In genomic region chr1:9597361-9598315, GRCh38 we compare ENCODE assay signal across 14 cellular contexts. TPM values are rescaled to one million over a fixed set of nuclear protein-coding genes. Genes with fewer than 3 reads are reported as not detected.
A peak's percentile ranks its signal among the peaks of the same experiment; 100 is the strongest.
DNase-seq lines count a peak whose midpoint lies in the region; ATAC-seq and TF ChIP-seq lines count a peak whose summit lies in the region.
"Had no signal": no experiment of that assay in that cellular context is flagged by ENCODE, and none has a peak within 500 bp of the region (broad histone marks: within the 10 kb centered on the region; RNA-seq: fewer than 3 reads in every experiment).

No MANE protein-coding gene starts in this region.

- H2BK5ac ChIP-seq in neuronal stem cell (ENCODE audit: low read length) = no peak overlapping the region

- no peak overlapping the region for H2BK15ac ChIP-seq in neuronal stem cell (ENCODE audit: low read length)

- H2AK5ac ChIP-seq in neuronal stem cell (ENCODE audit: low read depth, low read length) = no peak overlapping the region

- no peaks in the 10 kb centered on the region for H3K36me3 Mint-ChIP-seq in natural killer cell treated with Interleukin-12 subunit alpha and Interleukin-12 subunit beta and Interleukin-15 and Interleukin-18, amount 100 ng/mL, for 72 hours
- H3K36me3 Mint-ChIP-seq in natural killer cell = no peaks in the 10 kb centered on the region

- no peaks in the 10 kb centered on the region for H3K9me3 Mint-ChIP-seq in natural killer cell treated with Interleukin-12 subunit alpha and Interleukin-12 subunit beta and Interleukin-15 and Interleukin-18, amount 100 ng/mL, for 72 hours
- H3K9me3 Mint-ChIP-seq in natural killer cell = no peaks in the 10 kb centered on the region
- H3K9me3 Mint-ChIP-seq: CD8-positive, alpha-beta memory T cell had no signal

- no peak for TF ChIP-seq CTCF in natural killer cell (IDR thresholded peaks at IDR 0.05)
- no peak for TF ChIP-seq CTCF in RWPE1 (conservative IDR thresholded peaks at IDR 0.05; ENCODE audit: low read depth)
- TF ChIP-seq CTCF in heart right ventricle (IDR thresholded peaks at IDR 0.05) = no peak
- TF ChIP-seq CTCF in coronary artery (IDR thresholded peaks at IDR 0.05) = no peak

- H3K4me3 Mint-ChIP-seq in natural killer cell treated with Interleukin-12 subunit alpha and Interleukin-12 subunit beta and Interleukin-15 and Interleukin-18, amount 100 ng/mL, for 72 hours = no peak overlapping the region
- H3K4me3 Mint-ChIP-seq in natural killer cell = no peak overlapping the region
- H3K4me3 Mint-ChIP-seq: B cell; CD8-positive, alpha-beta memory T cell had no signal

- no peaks in the 10 kb centered on the region for H3K9me3 ChIP-seq in neuronal stem cell (replicated peaks in 1 of 2; ENCODE audit: control insufficient read depth in 2 of 2, insufficient read depth in 1 of 2, low read depth in 1 of 2, low read length in 2 of 2)
- no peaks in the 10 kb centered on the region for H3K9me3 ChIP-seq in aorta (ENCODE audit: control insufficient read depth, low read length)
- H3K9me3 ChIP-seq in heart right ventricle = no peaks in the 10 kb centered on the region
- H3K9me3 ChIP-seq: Caco-2 had no signal

- H3K27ac ChIP-seq in RWPE1 = peak overlapping the region; percentile 83
- H3K27ac ChIP-seq in neuronal stem cell (replicated peaks; ENCODE audit: low read length) = no peak overlapping the region
- H3K27ac ChIP-seq in aorta (ENCODE audit: low read depth in 1 of 2, low read length in 2 of 2) = no peak overlapping the region
- H3K27ac ChIP-seq in heart right ventricle = no peak overlapping the region
- no peak overlapping the region for H3K27ac ChIP-seq in coronary artery
- H3K27ac ChIP-seq: GM23248 had no signal

- H3K23ac ChIP-seq in neuronal stem cell (ENCODE audit: low read depth, low read length, poor library complexity) = no peak overlapping the region

- no peak overlapping the region for H3K4ac ChIP-seq in neuronal stem cell (ENCODE audit: low read length)

- no peak overlapping the region for H2AFZ ChIP-seq in neuronal stem cell (ENCODE audit: low read length)
- H2AFZ ChIP-seq: GM23248 had no signal

- H3K4me2 ChIP-seq in neuronal stem cell (ENCODE audit: insufficient read depth, low read length, poor library complexity, severe bottlenecking) = no peak overlapping the region

- no peak overlapping the region for H3K14ac ChIP-seq in neuronal stem cell (ENCODE audit: low read length)

- peak; percentile 45 for DNase-seq in natural killer cell treated with Interleukin-12 subunit alpha and Interleukin-12 subunit beta and Interleukin-15 and Interleukin-18, amount 100 ng/mL, for 72 hours (ENCODE audit: low spot score)
- DNase-seq in natural killer cell = no peak
- DNase-seq in RWPE1 (ENCODE audit: low spot score) = no peak
- no peak for DNase-seq in neuronal stem cell (ENCODE audit: low spot score)
- DNase-seq in aorta = peak; percentile 26 to 53
- no peak for DNase-seq in heart right ventricle
- DNase-seq in coronary artery (ENCODE audit: low spot score) = no peak
- no peak for DNase-seq in HT-29 (ENCODE audit: low spot score)
- DNase-seq: Caco-2, DMS53, GF-D8, GM23248 had no signal

- CTCF ChIA-PET in RWPE1 (lab: Yijun Ruan, JAX) = interaction anchor here (0.8 to 0.9 kb wide), 2 partner anchors 15 to 18 kb away, joined by 4 read pairs; no protein-coding TSS in a partner anchor

- POLR2A ChIA-PET in RWPE1 (lab: Yijun Ruan, JAX; ENCODE audit: low non-redundant PET) = no interaction called here

- H3K27me3 ChIP-seq in neuronal stem cell (ENCODE audit: control insufficient read depth in 3 of 3, insufficient read depth in 3 of 3, low read depth in 1 of 3, low read length in 3 of 3) (no peaks in the 10 kb centered on the region), aorta (ENCODE audit: control insufficient read depth in 1 of 2, insufficient read depth in 2 of 2, low read length in 1 of 2) (no peaks in the 10 kb centered on the region), heart right ventricle (no peaks in the 10 kb centered on the region)

- H3K27me3 Mint-ChIP-seq in natural killer cell treated with Interleukin-12 subunit alpha and Interleukin-12 subunit beta and Interleukin-15 and Interleukin-18, amount 100 ng/mL, for 72 hours = no peaks in the 10 kb centered on the region
- H3K27me3 Mint-ChIP-seq in natural killer cell (ENCODE audit: low read depth in 2 of 2) = no peaks in the 10 kb centered on the region
- H3K27me3 Mint-ChIP-seq: B cell; CD8-positive, alpha-beta memory T cell had no signal

- intact Hi-C loops in natural killer cell (cut with micrococcal nuclease) = no loop called here
- intact Hi-C loops in aorta (cut with DNase I) = no loop called here
- intact Hi-C loops in heart right ventricle (cut with DNase I) = no loop called here

- peaks cover 0 to 5% of the 10 kb centered on the region in 2 donors for H3K4me1 Mint-ChIP-seq in natural killer cell treated with Interleukin-12 subunit alpha and Interleukin-12 subunit beta and Interleukin-15 and Interleukin-18, amount 100 ng/mL, for 72 hours (ENCODE audit: low read depth in 2 of 2)
- H3K4me1 Mint-ChIP-seq in natural killer cell = peaks cover 0 to 8% of the 10 kb centered on the region in 2 donors

- H3K79me1 ChIP-seq in neuronal stem cell (ENCODE audit: low read depth, low read length) = peaks cover 39% of the 10 kb centered on the region

- H2BK12ac ChIP-seq in neuronal stem cell (ENCODE audit: low read length) = no peak overlapping the region

- H3K4me1 ChIP-seq in neuronal stem cell (ENCODE audit: control insufficient read depth in 2 of 2, insufficient read depth in 1 of 2, low read depth in 1 of 2, low read length in 2 of 2) = peaks cover 19 to 23% of the 10 kb centered on the region in 2 donors
- no peaks in the 10 kb centered on the region for H3K4me1 ChIP-seq in aorta (ENCODE audit: control insufficient read depth in 1 of 2, insufficient read depth in 2 of 2, low read length in 2 of 2)
- H3K4me1 ChIP-seq in heart right ventricle = peaks cover 20 to 43% (median 30%) of the 10 kb centered on the region in 9 donors
- H3K4me1 ChIP-seq: Caco-2 had no signal

- no peak overlapping the region for H3K18ac ChIP-seq in neuronal stem cell (ENCODE audit: low read length)

- H3K36me3 ChIP-seq in neuronal stem cell (replicated peaks in 1 of 2; ENCODE audit: control insufficient read depth in 2 of 2, insufficient read depth in 2 of 2, low read length in 2 of 2) (peaks cover 36 to 58% of the 10 kb centered on the region in 2 donors), aorta (ENCODE audit: control insufficient read depth in 1 of 2, insufficient read depth in 2 of 2, low read length in 1 of 2) (peaks cover 0 to 4% of the 10 kb centered on the region in 2 donors), heart right ventricle (peaks cover 0 to 60% (median 34%) of the 10 kb centered on the region in 9 donors)

- no CpG with 5 or more reads among the region's 14 CpGs for WGBS in neuronal stem cell (ENCODE audit: extremely low coverage in 2 of 2, insufficient read length in 2 of 2, insufficient replicate concordance in 1 of 2), 2 donors
- WGBS in aorta, 2 donors = 80 to 88% methylated on average over 14 of the region's 14 CpGs
- WGBS in heart right ventricle, 2 donors = 90 to 92% methylated on average over 14 of the region's 14 CpGs

- no peak overlapping the region for H3K4me3 ChIP-seq in neuronal stem cell (ENCODE audit: low read length in 2 of 2)
- no peak overlapping the region for H3K4me3 ChIP-seq in aorta (ENCODE audit: low read length in 2 of 2)
- H3K4me3 ChIP-seq in heart right ventricle = no peak overlapping the region
- H3K4me3 ChIP-seq in coronary artery = no peak overlapping the region
- H3K4me3 ChIP-seq: GM23248 had no signal

- no peak overlapping the region for H3K27ac Mint-ChIP-seq in natural killer cell treated with Interleukin-12 subunit alpha and Interleukin-12 subunit beta and Interleukin-15 and Interleukin-18, amount 100 ng/mL, for 72 hours
- H3K27ac Mint-ChIP-seq in natural killer cell = no peak overlapping the region
- H3K27ac Mint-ChIP-seq: B cell had no signal

- H4K91ac ChIP-seq in neuronal stem cell (ENCODE audit: low read depth, low read length, poor library complexity) = no peak overlapping the region

- no peak overlapping the region for H2BK120ac ChIP-seq in neuronal stem cell (ENCODE audit: low read depth, low read length)

- no peak overlapping the region for H4K8ac ChIP-seq in neuronal stem cell (ENCODE audit: low read depth, low read length)

- ATAC-seq in natural killer cell treated with Interleukin-12 subunit alpha and Interleukin-12 subunit beta and Interleukin-15 and Interleukin-18, amount 100 ng/mL, for 72 hours = no peak
- ATAC-seq in natural killer cell (no peak), aorta (ENCODE audit: low FRiP score) (no peak), heart right ventricle (no peak)

- H3K9ac ChIP-seq in neuronal stem cell (ENCODE audit: low read depth, low read length, poor library complexity) = peak overlapping the region; percentile 24
- H3K9ac ChIP-seq: GM23248 had no signal

RNA-seq across cellular contexts. Expression of gene TMEM201, which starts 8.9 kb away (rescaled TPM):
- total RNA-seq in natural killer cell treated with Interleukin-12 subunit alpha and Interleukin-12 subunit beta and Interleukin-15 and Interleukin-18, amount 100 ng/mL, for 72 hours = 10 to 100 TPM; 16.5 to 51.0 TPM
- total RNA-seq in natural killer cell (10 to 100 TPM in 1 of 3 donors, 1 to 10 TPM in 2; 7.3 to 10.2 (median 8.8) TPM), aorta (1 to 10 TPM; 5.1 to 9.4 TPM), heart right ventricle (10 to 100 TPM; 13.3 to 26.0 (median 18.3) TPM)
- polyA plus RNA-seq in neuronal stem cell (2013, experiment 1 of 2) = 14.4 TPM
- 13.9 TPM for polyA plus RNA-seq in neuronal stem cell (2013, experiment 2 of 2)
- polyA plus RNA-seq in aorta (1 to 10 TPM; 1.1 to 3.5 TPM), heart right ventricle (10 to 100 TPM; 10.7 to 13.7 TPM)
- total RNA-seq in HT-29 (2014; rRNA removed; shearing (Covaris generic)) = 23.7 and 31.7 TPM in 2 replicates

RNA-seq across cellular contexts. Expression of gene PIK3CD, which starts 53.9 kb away (rescaled TPM):
- total RNA-seq in natural killer cell treated with Interleukin-12 subunit alpha and Interleukin-12 subunit beta and Interleukin-15 and Interleukin-18, amount 100 ng/mL, for 72 hours = 100 to 1,000 TPM; 273 to 444 TPM
- total RNA-seq in natural killer cell (100 to 1,000 TPM; 171 to 240 (median 198) TPM), aorta (10 to 100 TPM; 13.3 to 21.0 TPM), heart right ventricle (10 to 100 TPM in 1 of 10 donors, 1 to 10 TPM in 9; 1.9 to 12.1 (median 3.0) TPM)
- polyA plus RNA-seq in neuronal stem cell (2013, experiment 1 of 2) = 5.9 TPM
- 6.2 TPM for polyA plus RNA-seq in neuronal stem cell (2013, experiment 2 of 2)
- polyA plus RNA-seq in aorta (10 to 100 TPM in 1 of 2 donors, 1 to 10 TPM in 1; 5.2 to 10.1 TPM), heart right ventricle (1 to 10 TPM; 1.0 to 2.7 TPM)
- 0.03 and 0.05 TPM in 2 replicates for total RNA-seq in HT-29 (2014; rRNA removed; shearing (Covaris generic))

RNA-seq across cellular contexts. Expression of gene SLC25A33, which starts 58.4 kb away (rescaled TPM):
- total RNA-seq in natural killer cell treated with Interleukin-12 subunit alpha and Interleukin-12 subunit beta and Interleukin-15 and Interleukin-18, amount 100 ng/mL, for 72 hours = 10 to 100 TPM in 1 of 2 donors, 1 to 10 TPM in 1; 7.1 to 13.6 TPM
- total RNA-seq in natural killer cell (1 to 10 TPM; 7.0 to 9.0 (median 7.6) TPM), aorta (1 to 10 TPM; 2.2 to 3.0 TPM), heart right ventricle (1 to 10 TPM; 2.8 to 7.7 (median 5.4) TPM)
- polyA plus RNA-seq in neuronal stem cell (2013, experiment 1 of 2) = 14.0 TPM
- polyA plus RNA-seq in neuronal stem cell (2013, experiment 2 of 2) = 13.7 TPM
- polyA plus RNA-seq in aorta (1 to 10 TPM; 1.5 to 2.1 TPM), heart right ventricle (1 to 10 TPM; 2.9 to 5.7 TPM)
- 13.0 and 15.5 TPM in 2 replicates for total RNA-seq in HT-29 (2014; rRNA removed; shearing (Covaris generic))

Comparison
In these comparisons a context has a peak if more than half of its experiments do, and no peak if none do; other contexts are left out.
1. DNase-seq: peak in natural killer cell treated with Interleukin-12 subunit alpha and Interleukin-12 subunit beta and Interleukin-15 and Interleukin-18, amount 100 ng/mL, for 72 hours (single experiment) and aorta (2 of 2); none in natural killer cell (single experiment), RWPE1 (single experiment), neuronal stem cell (single experiment), heart right ventricle (0 of 2), coronary artery (single experiment) and HT-29 (single experiment).
2. RNA of gene PIK3CD, which starts 53.9 kb away (total RNA-seq): 273 to 444 TPM in natural killer cell treated with Interleukin-12 subunit alpha and Interleukin-12 subunit beta and Interleukin-15 and Interleukin-18, amount 100 ng/mL, for 72 hours and 171 to 240 TPM in natural killer cell; 13.3 to 21.0 TPM in aorta, 1.9 to 12.1 TPM in heart right ventricle and 0.03 to 0.05 TPM in HT-29; every median in the first group is over 4 times any median in the second.